In the genomic region with DNA sequence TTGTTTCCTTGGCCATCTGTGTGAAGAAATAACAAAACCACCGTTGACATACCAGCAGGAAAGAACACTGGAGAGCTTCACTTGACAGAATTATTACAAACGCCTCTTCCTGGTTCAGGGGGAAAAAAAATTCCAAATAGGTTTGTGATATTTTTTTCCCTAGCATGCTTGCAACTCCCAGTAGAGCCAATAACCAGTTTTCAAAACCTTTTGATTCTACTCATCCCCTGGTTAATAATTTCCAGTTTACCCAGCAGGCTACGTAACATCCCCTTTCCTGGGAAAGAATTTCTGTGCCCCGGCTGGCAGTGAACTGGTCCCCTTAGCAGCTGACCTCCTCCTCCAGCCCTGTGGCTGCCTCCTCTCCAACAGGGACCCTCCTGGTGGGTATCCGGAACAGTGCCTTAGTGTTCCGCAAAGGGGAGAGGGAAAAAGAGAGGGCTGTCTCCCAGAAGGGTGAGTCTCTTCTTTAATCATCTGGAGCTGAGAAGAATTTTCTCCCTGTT, we compare ENCODE assay signal across 12 cellular contexts.
A peak's percentile ranks its signal among the peaks of the same experiment; 100 is the strongest.
DNase-seq lines count a peak whose midpoint lies in the region; ATAC-seq and TF ChIP-seq lines count a peak whose summit lies in the region.
"Had no signal": no experiment of that assay in that cellular context is flagged by ENCODE, and none has a peak within 500 bp of the region (broad histone marks: within the 10 kb centered on the region; RNA-seq: fewer than 3 reads in every experiment).

No MANE protein-coding gene starts in this region.

- peak; percentile 92 for TF ChIP-seq POLR2A in right lobe of liver (IDR thresholded peaks at IDR 0.05)
- TF ChIP-seq POLR2A in spleen (IDR thresholded peaks at IDR 0.05): no peak

- H3K4me3 ChIP-seq in choroid plexus epithelial cell (ENCODE audit: low read depth, low read length) (no peak overlapping the region), right lobe of liver (peak overlapping the region; percentile 35 to 52 (median 47)), spleen (peak overlapping the region in 1 of 8 donors; percentile 37)

- intact Hi-C loops in right lobe of liver (cut with DNase I) (no loop called here), spleen (cut with DNase I; ENCODE audit: low total_unique reads) (no loop called here)

- WGBS in right lobe of liver (ENCODE audit: insufficient coverage, low coverage, low lambda C conversion rate, missing lambda C conversion rate): 12% methylated on average over 4 of the region's 6 CpGs
- 52 to 70% (median 60%) methylated on average over 6 of the region's 6 CpGs for WGBS in spleen, 5 donors

- H3K27ac ChIP-seq in right lobe of liver (peak overlapping the region; percentile 79 to 91 (median 91)), spleen (peak overlapping the region; percentile 11 to 79 (median 52))

- H3K9me3 ChIP-seq in right lobe of liver: no peaks in the 10 kb centered on the region
- peaks cover 0 to 4% (median 0%) of the 10 kb centered on the region in 8 donors for H3K9me3 ChIP-seq in spleen

- peak; percentile 82 for DNase-seq in HuH-7.5 (ENCODE audit: low spot score)
- peak; percentile 52 for DNase-seq in choroid plexus epithelial cell (ENCODE audit: low read depth)
- peak; percentile 65 to 81 (median 79) for DNase-seq in right lobe of liver
- no peak for DNase-seq in spleen
- no peak for DNase-seq in NCI-H1694 (lab: John Stamatoyannopoulos, UW)
- no peak for DNase-seq in NCI-H446 treated with DMSO at 0.1 percent for 48 hours (lab: John Stamatoyannopoulos, UW)
- DNase-seq in MV-4-11 (lab: John Stamatoyannopoulos, UW): no peak
- DNase-seq: activated T-cell treated with anti-CD3 and anti-CD28 coated beads, Interleukin-2, amount 50 U/mL, for 4 hours; cerebellar nuclear complex; stimulated activated CD4-positive, alpha-beta T cell treated with anti-CD3 and anti-CD28 coated beads, Interleukin-15, amount 100 ng/mL, for 24 hours; T-helper 2 cell had no signal

- peak; percentile 86 to 89 (median 88) for ATAC-seq in right lobe of liver
- no peak for ATAC-seq in HG03520 (IDR thresholded peaks at IDR 0.05; ENCODE audit: unreplicated experiment)
- ATAC-seq: activated T-cell treated with anti-CD3 and anti-CD28 coated beads, Interleukin-2, amount 50 U/mL, for 4 hours had no signal

- H3K36me3 ChIP-seq in right lobe of liver (no peaks in the 10 kb centered on the region), spleen (no peaks in the 10 kb centered on the region)

- H3K27me3 ChIP-seq in right lobe of liver: no peaks in the 10 kb centered on the region
- H3K27me3 ChIP-seq in spleen (replicated peaks in 1 of 7): no peaks in the 10 kb centered on the region

- H3K4me1 ChIP-seq in right lobe of liver (peaks cover 0 to 24% (median 7%) of the 10 kb centered on the region in 4 donors), spleen (peaks cover 11 to 25% (median 23%) of the 10 kb centered on the region in 6 donors)

- TF ChIP-seq CTCF in choroid plexus epithelial cell (conservative IDR thresholded peaks at IDR 0.05; ENCODE audit: low read depth, low read length) (no peak), right lobe of liver (IDR thresholded peaks at IDR 0.05) (peak in 1 of 4 donors; percentile 3), spleen (IDR thresholded peaks at IDR 0.05 in 8 of 11, conservative IDR thresholded peaks at IDR 0.05 in 3 of 11) (no peak)

Comparison
In these comparisons a context has a peak if more than half of its experiments do, and no peak if none do; other contexts are left out.
1. DNase-seq: peak in HuH-7.5 (single experiment), choroid plexus epithelial cell (single experiment) and right lobe of liver (3 of 3); none in spleen (single experiment), NCI-H1694 (single experiment), NCI-H446 treated with DMSO at 0.1 percent for 48 hours (single experiment) and MV-4-11 (single experiment).